ENCODE assay signal across 2 cellular contexts in genomic region chr1:26913754-26914619, GRCh38.
TF ChIP-seq lines count a peak whose summit lies in the region.

NR0B2 (minus strand) TSS chr1:26913975; CDS start chr1:26913940, 35 bp downstream.

TF ChIP-seq in HEK293, 187 proteins besides CTCF, POLR2A, EP300 and RAD21 (continued from another document and continues in another):
- TF ChIP-seq ZBTB8A (tag by site-specific recombination; IDR thresholded peaks at IDR 0.05), result peak; percentile 57
- TF ChIP-seq ZNF366 (tag by site-specific recombination; conservative IDR thresholded peaks at IDR 0.05), result no peak
- TF ChIP-seq ZNF791 (tag by site-specific recombination; IDR thresholded peaks at IDR 0.05), result no peak
- TF ChIP-seq ZBTB48 (tag by site-specific recombination; IDR thresholded peaks at IDR 0.05), result peak; percentile 72
- no peak for TF ChIP-seq REPIN1 (tag by site-specific recombination; IDR thresholded peaks at IDR 0.05; ENCODE audit: low read depth)
- TF ChIP-seq ZNF658 (tag by site-specific recombination; IDR thresholded peaks at IDR 0.05), result no peak
- TF ChIP-seq PRDM10 (tag by site-specific recombination; IDR thresholded peaks at IDR 0.05), result peak; percentile 28; the same call in 1 of the 2 replicates
- peak; percentile 99 for TF ChIP-seq ZNF335 (tag by site-specific recombination; conservative IDR thresholded peaks at IDR 0.05)
- 0 out of 2 replicates have a peak, but pooled peaks have one; percentile 18 for TF ChIP-seq GLIS1 (tag by site-specific recombination; IDR thresholded peaks at IDR 0.05)
- TF ChIP-seq ZNF518A (tag by site-specific recombination; conservative IDR thresholded peaks at IDR 0.05; ENCODE audit: low read depth), result peak; percentile 43
- no peak for TF ChIP-seq ZNF571 (tag by site-specific recombination; IDR thresholded peaks at IDR 0.05)
- TF ChIP-seq ZNF221 (tag by site-specific recombination; IDR thresholded peaks at IDR 0.05; ENCODE audit: borderline replicate concordance), result no peak
- 0 out of 2 replicates have a peak, but pooled peaks have one; percentile 7 for TF ChIP-seq ZNF423 (tag by site-specific recombination; IDR thresholded peaks at IDR 0.05)
- TF ChIP-seq ZNF600 (tag by site-specific recombination; IDR thresholded peaks at IDR 0.05), result peak; percentile 16; the same call in 1 of the 2 replicates
- peak; percentile 56 for TF ChIP-seq FEZF1 (tag by site-specific recombination; IDR thresholded peaks at IDR 0.05)
- peak; percentile 51 for TF ChIP-seq GLIS2 (tag by site-specific recombination; IDR thresholded peaks at IDR 0.05)
- peak; percentile 97 for TF ChIP-seq ZIC2 (tag by site-specific recombination; IDR thresholded peaks at IDR 0.05)
- 0 out of 2 replicates have a peak, but pooled peaks have one; percentile 56 for TF ChIP-seq ZNF449 (tag by site-specific recombination; IDR thresholded peaks at IDR 0.05)
- no peak for TF ChIP-seq ZNF174 (tag by site-specific recombination; IDR thresholded peaks at IDR 0.05)
- peak; percentile 30; the same call in 1 of the 2 replicates for TF ChIP-seq SP2 (tag by site-specific recombination; IDR thresholded peaks at IDR 0.05)
- no peak for TF ChIP-seq IKZF3 (tag by site-specific recombination; IDR thresholded peaks at IDR 0.05)
- TF ChIP-seq ZNF391 (tag by site-specific recombination; IDR thresholded peaks at IDR 0.05; ENCODE audit: borderline replicate concordance, low read depth), result no peak

TF ChIP-seq in endothelial cell of umbilical vein, 7 proteins besides CTCF, POLR2A, EP300 and RAD21:
- TF ChIP-seq POLR2AphosphoS5 (IDR thresholded peaks at IDR 0.05; ENCODE audit: insufficient read depth, low read depth, low read length), result no peak
- TF ChIP-seq MYC (IDR thresholded peaks at IDR 0.05; ENCODE audit: low read depth, low read length), result no peak
- TF ChIP-seq JUN (IDR thresholded peaks at IDR 0.05; ENCODE audit: borderline replicate concordance, insufficient read depth, insufficient read length, low read depth), result no peak
- TF ChIP-seq MAX (IDR thresholded peaks at IDR 0.05; ENCODE audit: insufficient read depth, insufficient read length), result no peak
